Comparison of ENCODE assay signal across 1 cellular context in genomic region chr19:15129856-15130580, GRCh38.
A peak's percentile ranks its signal among the peaks of the same experiment; 100 is the strongest.
TF ChIP-seq lines count a peak whose summit lies in the region.

No MANE protein-coding gene starts in this region.

TF ChIP-seq in HepG2, 621 proteins besides CTCF, POLR2A, EP300 and RAD21:
- TF ChIP-seq ZNF567 (CRISPR knock-in tag; IDR thresholded peaks at IDR 0.05; ENCODE audit: borderline replicate concordance): no peak
- TF ChIP-seq TCF7L2 (IDR thresholded peaks at IDR 0.05; ENCODE audit: low read depth, low read length): no peak
- no peak for TF ChIP-seq ESRRA (CRISPR knock-in tag; IDR thresholded peaks at IDR 0.05; ENCODE audit: low read depth)
- no peak for TF ChIP-seq ZNF276 (CRISPR knock-in tag; IDR thresholded peaks at IDR 0.05; ENCODE audit: low read depth)
- TF ChIP-seq CREB1 (IDR thresholded peaks at IDR 0.05): 0 out of 2 replicates have a peak, but pooled peaks have one; percentile 25
- no peak for TF ChIP-seq CREB1 (CRISPR knock-in tag; IDR thresholded peaks at IDR 0.05)
